In genomic region chr7:26061340-26062239, GRCh38 we compare ENCODE assay signal across 8 cellular contexts.
A peak's percentile ranks its signal among the peaks of the same experiment; 100 is the strongest.
DNase-seq lines count a peak whose midpoint lies in the region; ATAC-seq and TF ChIP-seq lines count a peak whose summit lies in the region.

No MANE protein-coding gene starts in this region.

- TF ChIP-seq CTCF in AG10803 (conservative IDR thresholded peaks at IDR 0.05; ENCODE audit: low read length): peak; percentile 87

- H3K4me3 ChIP-seq in AG10803 (ENCODE audit: low read length) (no peak overlapping the region), adipocyte (ENCODE audit: low read length) (no peak overlapping the region)

- ATAC-seq in GM18861 (IDR thresholded peaks at IDR 0.05; ENCODE audit: unreplicated experiment): no peak

- no peaks in the 10 kb centered on the region for H3K36me3 ChIP-seq in adipocyte (ENCODE audit: control insufficient read depth, insufficient read depth, low read length, severe bottlenecking)

- DNase-seq in AG10803 (ENCODE audit: low read depth) (peak; percentile 26), GM19240 (ENCODE audit: insufficient read length, low spot score) (peak; percentile 56), NCI-H1417 treated with DMSO at 0.1 percent for 48 hours (lab: John Stamatoyannopoulos, UW) (peak; percentile 97), SW480 (ENCODE audit: low spot score) (peak; percentile 87), adipocyte (ENCODE audit: low read depth) (peak; percentile 62), iPS DF 4.7 (ENCODE audit: extremely low read depth, low spot score) (peak; percentile 71)
- DNase-seq in stimulated activated CD4-positive, alpha-beta T cell treated with anti-CD3 and anti-CD28 coated beads, Interleukin-1b, Interleukin-23, amount 100 ng/mL, for 4 hours (ENCODE audit: low read depth in 2 of 2): peak; percentile 58 to 66

- H3K4me1 ChIP-seq in adipocyte (ENCODE audit: control insufficient read depth, insufficient read depth, low read length): no peaks in the 10 kb centered on the region

- peaks cover 8% of the 10 kb centered on the region for H3K9me3 ChIP-seq in adipocyte (ENCODE audit: control insufficient read depth, low read length)

- H3K27me3 ChIP-seq in adipocyte (replicated peaks; ENCODE audit: control insufficient read depth, insufficient read depth, low read length): peaks cover 23% of the 10 kb centered on the region

- no peak overlapping the region for H3K9ac ChIP-seq in adipocyte (ENCODE audit: low read length)

Comparison
In these comparisons a context has a peak if more than half of its experiments do, and no peak if none do; other contexts are left out.
1. DNase-seq: peak in every context shown above with its lines; median percentile 97 in NCI-H1417 treated with DMSO at 0.1 percent for 48 hours; 87 in SW480; 71 in iPS DF 4.7; 62 in adipocyte; 62 in stimulated activated CD4-positive, alpha-beta T cell treated with anti-CD3 and anti-CD28 coated beads, Interleukin-1b, Interleukin-23, amount 100 ng/mL, for 4 hours; 56 in GM19240; 26 in AG10803.